2 cellular contexts compared by ENCODE assay signal in the genomic region with DNA sequence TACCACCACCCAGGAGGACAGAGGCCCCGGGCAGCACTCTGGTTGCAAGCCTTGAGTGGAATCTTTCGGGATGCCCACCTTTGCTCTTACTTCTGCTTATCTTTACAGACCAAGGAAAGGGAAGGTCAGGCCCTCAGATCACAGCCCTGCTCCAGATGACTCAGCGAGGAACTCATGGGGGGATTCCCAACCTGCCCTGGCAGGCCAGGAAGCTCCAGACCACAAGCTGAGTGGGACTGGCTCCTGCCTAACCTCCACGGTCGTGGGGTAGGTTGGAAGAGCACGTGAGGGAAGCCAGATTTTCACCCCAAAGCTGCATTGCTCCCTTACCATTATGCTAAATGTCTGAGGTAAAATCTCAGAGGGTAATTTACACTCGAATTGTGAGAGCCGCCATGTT.
A peak's percentile ranks its signal among the peaks of the same experiment; 100 is the strongest.
TF ChIP-seq lines count a peak whose summit lies in the region.

No MANE protein-coding gene starts in this region.

TF ChIP-seq in SK-N-SH, 30 proteins besides CTCF, POLR2A, EP300 and RAD21 (continued from another document):
- TF ChIP-seq JUND (IDR thresholded peaks at IDR 0.05) (0 out of 2 replicates have a peak, but pooled peaks have one; percentile 20), MEF2A (IDR thresholded peaks at IDR 0.05; ENCODE audit: borderline replicate concordance, low read depth) (no peak)
- TF ChIP-seq, protein P1, sequence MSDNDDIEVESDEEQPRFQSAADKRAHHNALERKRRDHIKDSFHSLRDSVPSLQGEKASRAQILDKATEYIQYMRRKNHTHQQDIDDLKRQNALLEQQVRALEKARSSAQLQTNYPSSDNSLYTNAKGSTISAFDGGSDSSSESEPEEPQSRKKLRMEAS (IDR thresholded peaks at IDR 0.05; ENCODE audit: low read depth), result peak; percentile 43; the same call in 1 of the 2 replicates

TF ChIP-seq in SK-N-SH treated with all-trans-retinoic acid at 6 μM for 48 hours, 23 proteins besides CTCF, POLR2A, EP300 and RAD21 (continued from another document):
- TF ChIP-seq, protein P2, sequence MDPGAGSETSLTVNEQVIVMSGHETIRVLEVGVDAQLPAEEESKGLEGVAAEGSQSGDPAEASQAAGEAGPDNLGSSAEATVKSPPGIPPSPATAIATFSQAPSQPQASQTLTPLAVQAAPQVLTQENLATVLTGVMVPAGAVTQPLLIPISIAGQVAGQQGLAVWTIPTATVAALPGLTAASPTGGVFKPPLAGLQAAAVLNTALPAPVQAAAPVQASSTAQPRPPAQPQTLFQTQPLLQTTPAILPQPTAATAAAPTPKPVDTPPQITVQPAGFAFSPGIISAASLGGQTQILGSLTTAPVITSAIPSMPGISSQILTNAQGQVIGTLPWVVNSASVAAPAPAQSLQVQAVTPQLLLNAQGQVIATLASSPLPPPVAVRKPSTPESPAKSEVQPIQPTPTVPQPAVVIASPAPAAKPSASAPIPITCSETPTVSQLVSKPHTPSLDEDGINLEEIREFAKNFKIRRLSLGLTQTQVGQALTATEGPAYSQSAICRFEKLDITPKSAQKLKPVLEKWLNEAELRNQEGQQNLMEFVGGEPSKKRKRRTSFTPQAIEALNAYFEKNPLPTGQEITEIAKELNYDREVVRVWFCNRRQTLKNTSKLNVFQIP (CRISPR knock-in tag; IDR thresholded peaks at IDR 0.05; ENCODE audit: borderline replicate concordance, low read depth), result no peak
- no peak for TF ChIP-seq TOX (CRISPR knock-in tag; IDR thresholded peaks at IDR 0.05; ENCODE audit: borderline replicate concordance)
- no peak for TF ChIP-seq ESRRG (CRISPR knock-in tag; IDR thresholded peaks at IDR 0.05)
- TF ChIP-seq GLIS3 (CRISPR knock-in tag; IDR thresholded peaks at IDR 0.05), result no peak
- no peak for TF ChIP-seq RARB (CRISPR knock-in tag; IDR thresholded peaks at IDR 0.05)
- no peak for TF ChIP-seq ISL1 (CRISPR knock-in tag; IDR thresholded peaks at IDR 0.05)
- TF ChIP-seq BACH2 (CRISPR knock-in tag; IDR thresholded peaks at IDR 0.05; ENCODE audit: borderline replicate concordance), result no peak
- TF ChIP-seq, protein P3, sequence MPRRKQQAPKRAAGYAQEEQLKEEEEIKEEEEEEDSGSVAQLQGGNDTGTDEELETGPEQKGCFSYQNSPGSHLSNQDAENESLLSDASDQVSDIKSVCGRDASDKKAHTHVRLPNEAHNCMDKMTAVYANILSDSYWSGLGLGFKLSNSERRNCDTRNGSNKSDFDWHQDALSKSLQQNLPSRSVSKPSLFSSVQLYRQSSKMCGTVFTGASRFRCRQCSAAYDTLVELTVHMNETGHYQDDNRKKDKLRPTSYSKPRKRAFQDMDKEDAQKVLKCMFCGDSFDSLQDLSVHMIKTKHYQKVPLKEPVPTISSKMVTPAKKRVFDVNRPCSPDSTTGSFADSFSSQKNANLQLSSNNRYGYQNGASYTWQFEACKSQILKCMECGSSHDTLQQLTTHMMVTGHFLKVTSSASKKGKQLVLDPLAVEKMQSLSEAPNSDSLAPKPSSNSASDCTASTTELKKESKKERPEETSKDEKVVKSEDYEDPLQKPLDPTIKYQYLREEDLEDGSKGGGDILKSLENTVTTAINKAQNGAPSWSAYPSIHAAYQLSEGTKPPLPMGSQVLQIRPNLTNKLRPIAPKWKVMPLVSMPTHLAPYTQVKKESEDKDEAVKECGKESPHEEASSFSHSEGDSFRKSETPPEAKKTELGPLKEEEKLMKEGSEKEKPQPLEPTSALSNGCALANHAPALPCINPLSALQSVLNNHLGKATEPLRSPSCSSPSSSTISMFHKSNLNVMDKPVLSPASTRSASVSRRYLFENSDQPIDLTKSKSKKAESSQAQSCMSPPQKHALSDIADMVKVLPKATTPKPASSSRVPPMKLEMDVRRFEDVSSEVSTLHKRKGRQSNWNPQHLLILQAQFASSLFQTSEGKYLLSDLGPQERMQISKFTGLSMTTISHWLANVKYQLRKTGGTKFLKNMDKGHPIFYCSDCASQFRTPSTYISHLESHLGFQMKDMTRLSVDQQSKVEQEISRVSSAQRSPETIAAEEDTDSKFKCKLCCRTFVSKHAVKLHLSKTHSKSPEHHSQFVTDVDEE (CRISPR knock-in tag; IDR thresholded peaks at IDR 0.05), result no peak
- no peak for TF ChIP-seq ARNTL (CRISPR knock-in tag; IDR thresholded peaks at IDR 0.05; ENCODE audit: borderline replicate concordance, low read depth)
- no peak for TF ChIP-seq ZFP3 (CRISPR knock-in tag; IDR thresholded peaks at IDR 0.05)
- TF ChIP-seq, protein P4, sequence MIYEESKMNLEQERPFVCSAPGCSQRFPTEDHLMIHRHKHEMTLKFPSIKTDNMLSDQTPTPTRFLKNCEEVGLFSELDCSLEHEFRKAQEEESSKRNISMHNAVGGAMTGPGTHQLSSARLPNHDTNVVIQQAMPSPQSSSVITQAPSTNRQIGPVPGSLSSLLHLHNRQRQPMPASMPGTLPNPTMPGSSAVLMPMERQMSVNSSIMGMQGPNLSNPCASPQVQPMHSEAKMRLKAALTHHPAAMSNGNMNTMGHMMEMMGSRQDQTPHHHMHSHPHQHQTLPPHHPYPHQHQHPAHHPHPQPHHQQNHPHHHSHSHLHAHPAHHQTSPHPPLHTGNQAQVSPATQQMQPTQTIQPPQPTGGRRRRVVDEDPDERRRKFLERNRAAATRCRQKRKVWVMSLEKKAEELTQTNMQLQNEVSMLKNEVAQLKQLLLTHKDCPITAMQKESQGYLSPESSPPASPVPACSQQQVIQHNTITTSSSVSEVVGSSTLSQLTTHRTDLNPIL (CRISPR knock-in tag; IDR thresholded peaks at IDR 0.05; ENCODE audit: low read depth), result no peak
- TF ChIP-seq TCF4 (CRISPR knock-in tag; IDR thresholded peaks at IDR 0.05; ENCODE audit: borderline replicate concordance), result no peak
- TF ChIP-seq ZNF565 (CRISPR knock-in tag; conservative IDR thresholded peaks at IDR 0.05; ENCODE audit: low read depth), result no peak
- TF ChIP-seq, protein P5, sequence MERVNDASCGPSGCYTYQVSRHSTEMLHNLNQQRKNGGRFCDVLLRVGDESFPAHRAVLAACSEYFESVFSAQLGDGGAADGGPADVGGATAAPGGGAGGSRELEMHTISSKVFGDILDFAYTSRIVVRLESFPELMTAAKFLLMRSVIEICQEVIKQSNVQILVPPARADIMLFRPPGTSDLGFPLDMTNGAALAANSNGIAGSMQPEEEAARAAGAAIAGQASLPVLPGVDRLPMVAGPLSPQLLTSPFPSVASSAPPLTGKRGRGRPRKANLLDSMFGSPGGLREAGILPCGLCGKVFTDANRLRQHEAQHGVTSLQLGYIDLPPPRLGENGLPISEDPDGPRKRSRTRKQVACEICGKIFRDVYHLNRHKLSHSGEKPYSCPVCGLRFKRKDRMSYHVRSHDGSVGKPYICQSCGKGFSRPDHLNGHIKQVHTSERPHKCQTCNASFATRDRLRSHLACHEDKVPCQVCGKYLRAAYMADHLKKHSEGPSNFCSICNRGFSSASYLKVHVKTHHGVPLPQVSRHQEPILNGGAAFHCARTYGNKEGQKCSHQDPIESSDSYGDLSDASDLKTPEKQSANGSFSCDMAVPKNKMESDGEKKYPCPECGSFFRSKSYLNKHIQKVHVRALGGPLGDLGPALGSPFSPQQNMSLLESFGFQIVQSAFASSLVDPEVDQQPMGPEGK (CRISPR knock-in tag; IDR thresholded peaks at IDR 0.05; ENCODE audit: borderline replicate concordance), result no peak
- no peak for TF ChIP-seq ZNF70 (CRISPR knock-in tag; IDR thresholded peaks at IDR 0.05)
